ENCODE assay signal across 8 cellular contexts in the genomic region with DNA sequence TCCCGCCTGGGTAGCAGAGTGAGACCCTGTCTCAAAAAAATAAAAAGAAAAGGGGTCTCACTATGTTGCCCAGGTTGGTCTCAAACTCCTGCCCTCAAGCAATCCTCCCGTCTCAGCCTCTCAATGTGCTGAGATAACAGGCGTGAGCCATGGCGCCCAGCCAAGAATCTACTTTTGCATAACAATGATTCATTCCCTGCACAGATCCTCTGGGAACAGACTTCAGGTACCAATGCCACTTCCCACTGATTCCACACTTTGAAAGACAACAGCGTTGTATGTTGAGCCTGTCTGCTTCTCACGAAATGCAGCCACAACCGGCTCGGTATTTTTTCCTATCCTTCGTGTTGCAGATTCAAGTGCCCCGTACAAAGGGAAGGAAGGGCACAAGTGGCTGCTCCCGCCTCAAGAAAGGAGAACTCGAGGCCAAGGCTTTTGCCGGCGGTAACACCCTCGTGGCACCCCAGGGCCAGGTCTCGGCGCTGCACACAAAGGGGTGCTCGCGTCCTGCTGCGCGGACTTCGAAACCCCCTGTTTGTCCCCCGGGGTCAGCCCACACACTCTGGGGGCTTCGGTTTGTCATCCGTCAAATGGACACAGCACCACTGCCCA. TPM values are rescaled to one million over a fixed set of nuclear protein-coding genes. Genes with fewer than 3 reads are reported as not detected.
DNase-seq lines count a peak whose midpoint lies in the region; ATAC-seq lines count a peak whose summit lies in the region.

No MANE protein-coding gene starts in this region.

- in situ Hi-C loops in T47D (cut with HindIII; ENCODE audit: low pct_unique_long_range_greater_than_20kb, low sequenced_read_pairs) = no loop called here

- DNase-seq in NCI-H2196 (lab: John Stamatoyannopoulos, UW; ENCODE audit: unreplicated experiment) (peak; percentile 76), NCI-H2196 treated with DMSO at 0.1 percent for 48 hours (lab: John Stamatoyannopoulos, UW; ENCODE audit: unreplicated experiment) (no peak), NCI-H1092 treated with DMSO at 0.1 percent for 48 hours (lab: John Stamatoyannopoulos, UW) (peak; percentile 58), T-cell (peak in 19 of 34 experiments; percentile 5 to 39 (median 18)), T47D (ENCODE audit: low read depth in 1 of 2, low spot score in 1 of 2) (peak; percentile 42 to 59), skeletal muscle cell (ENCODE audit: low read depth) (peak; percentile 62)

- H3K9me3 ChIP-seq in iPS-18c (ENCODE audit: control insufficient read depth, insufficient read depth, low read length) = no peaks in the 10 kb centered on the region

- no peaks in the 10 kb centered on the region for H3K9me3 Mint-ChIP-seq in T-cell

- peak overlapping the region; percentile 96 to 97 for H3K27ac Mint-ChIP-seq in T-cell

- CTCF ChIA-PET in T-cell (lab: Charles Lee) = no interaction called here

- H3K4me3 Mint-ChIP-seq in T-cell = peak overlapping the region; percentile 92 to 97 (median 94)

- H3K36me3 Mint-ChIP-seq in T-cell = peaks cover 28% of the 10 kb centered on the region

- ATAC-seq in HG02798 (IDR thresholded peaks at IDR 0.05; ENCODE audit: poor library complexity, unreplicated experiment) (peak; percentile 30), T-cell (replicated peaks in 1 of 4) (peak; percentile 21 to 44 (median 36))

- H3K27me3 Mint-ChIP-seq in T-cell = no peaks in the 10 kb centered on the region

- POLR2A ChIA-PET in T-cell (lab: Charles Lee) = no interaction called here

- H3K4me3 ChIP-seq in iPS-18c (ENCODE audit: insufficient read depth, low read depth, low read length) = peak overlapping the region; percentile 97
- peak overlapping the region; percentile 99 for H3K4me3 ChIP-seq in skeletal muscle cell (ENCODE audit: low read depth, low read length)

- peaks cover 37 to 50% (median 41%) of the 10 kb centered on the region in 3 donors for H3K4me1 Mint-ChIP-seq in T-cell

RNA-seq across cellular contexts. Expression of a gene that starts 0.7 kb away (rescaled TPM):
- total RNA-seq in T-cell = 10 to 100 TPM; 23.9 to 45.0 (median 38.9) TPM

RNA-seq across cellular contexts. Expression of a gene that starts 36.9 kb away (rescaled TPM):
- total RNA-seq in T-cell = 10 to 100 TPM; 28.4 to 42.1 (median 35.6) TPM
